22 cellular contexts compared by ENCODE assay signal in genomic region chr14:33017016-33017415, GRCh38.
"Had no signal": no experiment of that assay in that cellular context is flagged by ENCODE, and none has a peak within 500 bp of the region (broad histone marks: within the 10 kb centered on the region; RNA-seq: fewer than 3 reads in every experiment).

No MANE protein-coding gene starts in this region.

- FAIRE-seq: HTR-8/SVneo, K562 had no signal

- ATAC-seq: K562, Panc1, T-cell had no signal

- DNase-seq: Kasumi-1, MV-4-11, NCI-H1105, NCI-H1417, NCI-H1436 treated with DMSO at 0.1 percent for 48 hours, NCI-H1694 treated with DMSO at 0.1 percent for 48 hours, NCI-H1930, NCI-H2081, NCI-H2107, NCI-H2227 treated with DMSO at 0.1 percent for 48 hours, NCI-H524, NCI-H774, SHP77, SK-N-SH, SW 1271, T-cell had no signal

- H3K4me3 ChIP-seq: K562 had no signal

- H3K9me3 ChIP-seq: SK-N-SH had no signal

- H3K27ac ChIP-seq: HL-60, KMS-11, RWPE1 had no signal

- H3K9ac ChIP-seq: KMS-11, SK-N-SH had no signal

- H3K4me2 ChIP-seq: KMS-11, SK-N-SH had no signal
